1 cellular context compared by ENCODE assay signal in the genomic region with DNA sequence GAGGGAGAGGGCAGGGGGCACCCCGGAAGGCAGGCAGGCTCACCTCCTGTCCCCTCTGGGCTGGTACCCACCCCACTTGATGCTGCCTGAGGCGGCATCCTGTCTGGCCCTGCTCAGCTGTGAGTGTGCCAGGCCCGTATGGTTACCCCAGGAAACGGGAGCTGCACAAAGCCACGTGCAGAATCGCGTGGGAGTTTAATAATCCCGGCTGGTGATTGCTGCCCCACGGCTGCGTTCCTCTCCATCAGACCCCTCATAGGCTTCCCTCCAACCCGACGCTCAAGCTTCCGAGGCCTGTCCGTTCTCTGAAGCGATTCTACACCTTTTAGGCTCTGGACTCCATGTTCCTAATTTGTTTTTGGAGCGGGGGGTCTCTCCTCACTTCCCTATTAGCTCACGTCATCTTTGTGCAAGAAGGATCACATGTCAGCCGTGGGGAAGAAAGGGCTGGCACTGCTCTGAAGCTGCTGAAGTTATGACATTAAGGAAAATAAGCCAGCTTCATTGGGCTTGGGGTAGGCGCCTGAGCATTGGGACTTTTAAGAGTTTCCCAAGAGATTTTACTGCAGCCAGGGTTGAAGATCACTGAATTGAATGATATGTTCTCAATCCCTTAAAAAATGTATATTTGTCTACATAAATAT.
TF ChIP-seq lines count a peak whose summit lies in the region.

No MANE protein-coding gene starts in this region.

TF ChIP-seq in HEK293, 187 proteins besides CTCF, POLR2A, EP300 and RAD21 (continued from another document):
- no peak for TF ChIP-seq ZBTB26 (tag by site-specific recombination; optimal IDR thresholded peaks at IDR 0.05)
